19 cellular contexts compared by ENCODE assay signal in genomic region chr7:54946764-54947163, GRCh38.
DNase-seq lines count a peak whose midpoint lies in the region; ATAC-seq and TF ChIP-seq lines count a peak whose summit lies in the region.
"Had no signal": no experiment of that assay in that cellular context is flagged by ENCODE, and none has a peak within 500 bp of the region (broad histone marks: within the 10 kb centered on the region; RNA-seq: fewer than 3 reads in every experiment).

No MANE protein-coding gene starts in this region.

- peak; percentile 100 for ATAC-seq in esophagus mucosa
- ATAC-seq: CD8-positive, alpha-beta T cell had no signal

- H3K4me1 ChIP-seq in Caco-2 (peaks cover 11% of the 10 kb centered on the region), PC-9 (replicated peaks; ENCODE audit: insufficient read depth) (peaks cover 19% of the 10 kb centered on the region)
- H3K4me1 ChIP-seq: BLaER1 had no signal

- H3K4me3 ChIP-seq in Caco-2 (ENCODE audit: low read depth, low read length): no peak overlapping the region
- H3K4me3 ChIP-seq in PC-9: no peak overlapping the region
- H3K4me3 ChIP-seq: BLaER1, GM23248 had no signal

- H3K9me2 ChIP-seq in PC-9 (ENCODE audit: insufficient read depth): no peaks in the 10 kb centered on the region

- H3K27me3 Mint-ChIP-seq in Caco-2 (ENCODE audit: insufficient read depth, unreplicated experiment) (no peaks in the 10 kb centered on the region), mesothelial cell of epicardium (ENCODE audit: low read depth) (no peaks in the 10 kb centered on the region)

- H3K9me3 ChIP-seq in Caco-2 (no peaks in the 10 kb centered on the region), PC-9 (ENCODE audit: insufficient read depth, low read depth) (peaks cover 20% of the 10 kb centered on the region)
- H3K9me3 ChIP-seq: BLaER1 had no signal

- H3K27ac ChIP-seq in PC-9: peak overlapping the region; percentile 44
- H3K27ac ChIP-seq: BLaER1, GM23248, HL-60 had no signal

- H3K27ac Mint-ChIP-seq in Caco-2 (ENCODE audit: unreplicated experiment) (peak overlapping the region; percentile 14), mesothelial cell of epicardium (peak overlapping the region; percentile 6)
- H3K27ac Mint-ChIP-seq: CD8-positive, alpha-beta T cell had no signal

- CTCF ChIA-PET in Caco-2 (lab: Charles Lee): interaction anchor here (0.5 to 1.5 kb wide), 5 partner anchors 20 to 308 kb away, joined by 3 read pairs; no protein-coding TSS in a partner anchor
- CTCF ChIA-PET in PC-9 (lab: Charles Lee): interaction anchor here (0.5 to 1.0 kb wide), 3 partner anchors 39 to 307 kb away, joined by 3 read pairs; no protein-coding TSS in a partner anchor

- POLR2A ChIA-PET in Caco-2 (lab: Charles Lee) (interaction anchor here (0.5 to 1.0 kb wide), 3 partner anchors 20 to 119 kb away, joined by 3 to 4 read pairs (median 3); partner anchors contain the start of gene EGFR), PC-9 (lab: Charles Lee; ENCODE audit: unreplicated experiment) (interaction anchor here (0.5 to 1.1 kb wide), 9 partner anchors 15 to 188 kb away, joined by 3 to 10 read pairs (median 4); partner anchors contain the start of gene SEC61G)

- DNase-seq in Caco-2 (no peak), PC-9 (peak; percentile 48 to 88), mesothelial cell of epicardium (ENCODE audit: low spot score in 2 of 2, unreplicated experiment in 2 of 2) (no peak), activated gamma-delta T cell (lab: John Stamatoyannopoulos, UW) (no peak), NCI-H2227 treated with DMSO at 0.1 percent for 48 hours (lab: John Stamatoyannopoulos, UW) (no peak), NCI-H187 (lab: John Stamatoyannopoulos, UW) (no peak), COLO668 (lab: John Stamatoyannopoulos, UW; ENCODE audit: unreplicated experiment) (no peak)
- DNase-seq: CD8-positive, alpha-beta T cell; GDM1; GM23248; HCEC 1CT; NCI-H1436; NCI-H2029 treated with DMSO at 0.1 percent for 48 hours; NCI-H510A; NCI-H774; SHP77 treated with DMSO at 0.1 percent for 48 hours had no signal

- H3K4me3 Mint-ChIP-seq in Caco-2 (ENCODE audit: unreplicated experiment) (no peak overlapping the region), mesothelial cell of epicardium (no peak overlapping the region)
- H3K4me3 Mint-ChIP-seq: CD8-positive, alpha-beta T cell had no signal

- no peak for TF ChIP-seq CTCF in Caco-2 (IDR thresholded peaks at IDR 0.05; ENCODE audit: insufficient read depth in 1 of 2, low read depth in 1 of 2, low read length in 1 of 2, severe bottlenecking in 1 of 2, unreplicated experiment in 1 of 2)
- no peak for TF ChIP-seq CTCF in PC-9 (conservative IDR thresholded peaks at IDR 0.05)
- no peak for TF ChIP-seq CTCF in mesothelial cell of epicardium (IDR thresholded peaks at IDR 0.05; ENCODE audit: unreplicated experiment)

- no peaks in the 10 kb centered on the region for H4K20me1 ChIP-seq in PC-9 (ENCODE audit: insufficient read depth)
- H4K20me1 ChIP-seq: BLaER1 had no signal

- H3K4me1 Mint-ChIP-seq in Caco-2 (ENCODE audit: low read depth, unreplicated experiment) (peaks cover 6% of the 10 kb centered on the region), mesothelial cell of epicardium (peaks cover 12% of the 10 kb centered on the region)

- H3K36me3 Mint-ChIP-seq in Caco-2 (ENCODE audit: insufficient read depth, unreplicated experiment): no peaks in the 10 kb centered on the region
- no peaks in the 10 kb centered on the region for H3K36me3 Mint-ChIP-seq in mesothelial cell of epicardium
- H3K36me3 Mint-ChIP-seq: CD8-positive, alpha-beta T cell had no signal

- H3K79me2 ChIP-seq in PC-9 (ENCODE audit: low read depth): no peaks in the 10 kb centered on the region

- no peaks in the 10 kb centered on the region for H3K27me3 ChIP-seq in Caco-2 (replicated peaks; ENCODE audit: control insufficient read depth, insufficient read depth, low read length)
- H3K27me3 ChIP-seq in PC-9 (ENCODE audit: insufficient read depth, low read depth): no peaks in the 10 kb centered on the region
- H3K27me3 ChIP-seq: BLaER1 had no signal

- H3K9me3 Mint-ChIP-seq in Caco-2 (ENCODE audit: unreplicated experiment) (no peaks in the 10 kb centered on the region), mesothelial cell of epicardium (peaks cover 13% of the 10 kb centered on the region)
- H3K9me3 Mint-ChIP-seq: CD8-positive, alpha-beta T cell had no signal

- H3K36me3 ChIP-seq in Caco-2 (ENCODE audit: control insufficient read depth, insufficient read depth, low read length): no peaks in the 10 kb centered on the region
- no peaks in the 10 kb centered on the region for H3K36me3 ChIP-seq in PC-9 (ENCODE audit: low read depth)
- H3K36me3 ChIP-seq: BLaER1 had no signal

- H3K4me2 ChIP-seq in PC-9: peak overlapping the region; percentile 17
- H3K4me2 ChIP-seq: BLaER1 had no signal

- intact Hi-C loops in Caco-2 (cut with micrococcal nuclease; ENCODE audit: unreplicated experiment) (loop anchor here (1.0 to 5.0 kb wide), 2 partner anchors 21 to 121 kb away; no protein-coding TSS in a partner anchor), PC-9 (cut with micrococcal nuclease; ENCODE audit: unreplicated experiment) (loop anchor here (1.0 kb wide), 1 partner anchor 21 kb away; no protein-coding TSS in a partner anchor)

- no TSS peak for BruUV-seq in Caco-2 (replicated peaks; lab: Mats Ljungman, UMichigan)
- BruUV-seq in PC-9 (replicated peaks; lab: Mats Ljungman, UMichigan): no TSS peak

- no peak overlapping the region for H2AFZ ChIP-seq in PC-9
- H2AFZ ChIP-seq: GM23248 had no signal

- peaks cover 18% of the 10 kb centered on the region for H3F3A ChIP-seq in PC-9 (ENCODE audit: insufficient read depth, low read depth)

Comparison
In these comparisons a context has a peak if more than half of its experiments do, and no peak if none do; other contexts are left out.
1. DNase-seq: peak in PC-9 (2 of 2); none in Caco-2 (0 of 2), mesothelial cell of epicardium (0 of 2), activated gamma-delta T cell (single experiment), NCI-H2227 treated with DMSO at 0.1 percent for 48 hours (single experiment), NCI-H187 (0 of 2) and COLO668 (single experiment).